8 cellular contexts compared by ENCODE assay signal in genomic region chr5:151253604-151253948, GRCh38. TPM values are rescaled to one million over a fixed set of nuclear protein-coding genes. Genes with fewer than 3 reads are reported as not detected.
DNase-seq lines count a peak whose midpoint lies in the region; ATAC-seq, FAIRE-seq and TF ChIP-seq lines count a peak whose summit lies in the region.

No MANE protein-coding gene starts in this region.

- peaks cover 2% of the 10 kb centered on the region for H3K36me3 ChIP-seq in bronchial epithelial cell (ENCODE audit: control insufficient read depth, insufficient read depth, low read length)
- no peaks in the 10 kb centered on the region for H3K36me3 ChIP-seq in mesodermal cell (ENCODE audit: control insufficient read depth, insufficient read depth, low read length)
- H3K36me3 ChIP-seq in vagina = no peaks in the 10 kb centered on the region

- H3K27ac ChIP-seq in mesodermal cell (ENCODE audit: low read depth, low read length, severe bottlenecking) = peak overlapping the region; percentile 30
- H3K27ac ChIP-seq in vagina = peak overlapping the region; percentile 86

- no peaks in the 10 kb centered on the region for H3K27me3 ChIP-seq in bronchial epithelial cell (ENCODE audit: control insufficient read depth, insufficient read depth, low read length)
- no peaks in the 10 kb centered on the region for H3K27me3 ChIP-seq in vagina

- no peak for TF ChIP-seq POLR2A in vagina (IDR thresholded peaks at IDR 0.05)
- no peak for TF ChIP-seq POLR2A in GM18505 (IDR thresholded peaks at IDR 0.05; ENCODE audit: borderline replicate concordance, extremely low read depth, insufficient read depth, insufficient read length)

- H3K4me3 ChIP-seq in bronchial epithelial cell (ENCODE audit: low read depth, low read length) (peak overlapping the region; percentile 85), mesodermal cell (ENCODE audit: extremely low read depth, insufficient read depth, low read length, poor library complexity, severe bottlenecking) (peak overlapping the region; percentile 59), vagina (peak overlapping the region; percentile 52 to 81)

- TF ChIP-seq CTCF in bronchial epithelial cell (IDR thresholded peaks at IDR 0.05; ENCODE audit: insufficient read depth, low read length, severe bottlenecking) (no peak), vagina (IDR thresholded peaks at IDR 0.05) (no peak)

- ATAC-seq in Right ventricle myocardium inferior (no peak), Right ventricle myocardium superior (ENCODE audit: poor library complexity) (no peak), GM21825 (IDR thresholded peaks at IDR 0.05; ENCODE audit: unreplicated experiment) (no peak), GM18505 (IDR thresholded peaks at IDR 0.05; ENCODE audit: unreplicated experiment) (no peak), HG03097 (IDR thresholded peaks at IDR 0.05; ENCODE audit: low FRiP score, unreplicated experiment) (no peak)

- no peaks in the 10 kb centered on the region for H3K9me3 ChIP-seq in mesodermal cell (ENCODE audit: control insufficient read depth, low read length)
- H3K9me3 ChIP-seq in vagina = no peaks in the 10 kb centered on the region

- FAIRE-seq in bronchial epithelial cell (lab: Jason Lieb, UNC) = no peak

- intact Hi-C loops in Right ventricle myocardium inferior (cut with DNase I) (no loop called here), Right ventricle myocardium superior (cut with DNase I) (no loop called here), vagina (cut with DNase I) (no loop called here)

- 32 to 33% methylated on average over 3 to 4 of the region's 5 CpGs for WGBS in mesodermal cell (ENCODE audit: insufficient coverage in 2 of 2), 2 experiments

- peak; percentile 63 for DNase-seq in Right ventricle myocardium inferior (ENCODE audit: missing footprints)
- no peak for DNase-seq in Right ventricle myocardium superior
- DNase-seq in bronchial epithelial cell (ENCODE audit: low read depth) = no peak
- DNase-seq in vagina (ENCODE audit: extremely low spot score in 2 of 2) = no peak

- H3K4me1 ChIP-seq in mesodermal cell (ENCODE audit: control insufficient read depth, insufficient read depth, low read length, poor library complexity, severe bottlenecking) (peaks cover 12% of the 10 kb centered on the region), vagina (peaks cover 50% of the 10 kb centered on the region)

RNA-seq across cellular contexts. Expression of gene GM2A, which starts 0.6 kb away (rescaled TPM):
- total RNA-seq in Right ventricle myocardium inferior (28.4 TPM), Right ventricle myocardium superior (26.2 TPM), bronchial epithelial cell (85.4 and 121 TPM in 2 replicates), vagina (71.7 TPM)
- polyA plus RNA-seq in mesodermal cell (2013, experiment 1 of 2) = 25.2 TPM
- polyA plus RNA-seq in mesodermal cell (2013, experiment 2 of 2) = 25.0 TPM

RNA-seq across cellular contexts. Expression of gene CCDC69, which starts 29.7 kb away (rescaled TPM):
- total RNA-seq in Right ventricle myocardium inferior = 181 TPM
- total RNA-seq in Right ventricle myocardium superior = 178 TPM
- 0.79 and 1.7 TPM in 2 replicates for total RNA-seq in bronchial epithelial cell
- polyA plus RNA-seq in mesodermal cell (2013, experiment 1 of 2) = 5.1 TPM
- polyA plus RNA-seq in mesodermal cell (2013, experiment 2 of 2) = 4.9 TPM
- total RNA-seq in vagina = 84.5 TPM

RNA-seq across cellular contexts. Expression of gene SLC36A3, which starts 50.0 kb away (rescaled TPM):
- total RNA-seq in Right ventricle myocardium inferior (not detected), Right ventricle myocardium superior (not detected), bronchial epithelial cell (not detected in 2 replicates), vagina (not detected)
- polyA plus RNA-seq in mesodermal cell (2013, experiment 1 of 2) = not detected
- polyA plus RNA-seq in mesodermal cell (2013, experiment 2 of 2) = not detected

Comparison
In these comparisons a context has a peak if more than half of its experiments do, and no peak if none do; other contexts are left out.
1. RNA of gene CCDC69, which starts 29.7 kb away (total RNA-seq): 181 TPM in Right ventricle myocardium inferior (single experiment), 178 TPM in Right ventricle myocardium superior (single experiment) and 84.5 TPM in vagina (single experiment); 0.79 to 1.7 TPM in bronchial epithelial cell; every median in the first group is over 10 times any median in the second.
2. Peak in every context shown above with its lines, with median percentiles within 50 percentile points of each other: H3K4me3 ChIP-seq.